6 cellular contexts compared by ENCODE assay signal in the genomic region with DNA sequence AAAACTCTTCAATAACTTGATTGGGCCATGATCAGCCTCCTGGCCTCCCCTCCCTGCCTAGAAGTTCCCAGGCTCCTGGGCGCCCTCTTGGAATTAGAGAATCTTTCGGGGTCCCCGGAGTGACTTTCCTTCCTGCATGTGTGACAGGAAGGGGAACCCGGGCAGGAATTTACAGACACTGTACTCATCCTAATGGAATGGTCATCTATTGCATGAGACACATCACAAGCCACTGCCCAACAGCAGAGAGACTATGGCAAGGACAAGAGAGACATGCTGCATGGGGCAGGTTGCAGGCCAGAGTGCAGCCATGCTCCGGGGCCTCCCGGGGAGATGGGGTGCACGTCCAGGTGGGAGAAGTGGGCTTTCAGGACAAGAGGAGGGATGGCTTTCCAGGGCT. TPM values are rescaled to one million over a fixed set of nuclear protein-coding genes. Genes with fewer than 3 reads are reported as not detected.
"Had no signal": no experiment of that assay in that cellular context is flagged by ENCODE, and none has a peak within 500 bp of the region (broad histone marks: within the 10 kb centered on the region; RNA-seq: fewer than 3 reads in every experiment).

No MANE protein-coding gene starts in this region.

RNA-seq across cellular contexts. Expression of a gene that starts 29.9 kb away (rescaled TPM):
- total RNA-seq: HepG2, HT-29, HT1080, IMR-90, K562 had no signal
- polyA plus RNA-seq: HepG2, IgD-negative memory B cell, IMR-90, K562 had no signal
